ENCODE assay signal across 21 cellular contexts in the genomic region with DNA sequence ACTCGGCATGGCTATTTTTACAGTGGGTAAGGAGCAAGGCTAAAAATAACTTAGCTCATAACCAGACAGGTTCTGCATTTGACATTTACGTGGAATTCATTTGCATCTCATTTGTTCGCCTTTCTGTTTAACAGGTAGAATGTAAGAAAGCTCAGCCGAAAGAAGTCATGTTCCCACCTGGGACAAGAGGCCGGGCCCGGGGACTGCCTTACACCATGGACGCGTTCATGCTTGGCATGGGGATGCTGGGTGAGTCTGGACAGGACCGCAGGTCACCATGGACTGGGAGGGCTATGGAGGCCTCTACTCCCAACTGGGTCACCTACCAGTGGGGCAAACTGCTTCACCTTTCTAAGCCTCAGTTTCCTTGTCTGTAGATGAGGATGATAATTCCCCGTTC.
"Had no signal": no experiment of that assay in that cellular context is flagged by ENCODE, and none has a peak within 500 bp of the region (broad histone marks: within the 10 kb centered on the region; RNA-seq: fewer than 3 reads in every experiment).

No MANE protein-coding gene starts in this region.

- H3K27ac ChIP-seq: coronary artery, esophagus squamous epithelium, gastroesophageal sphincter, hepatocyte, parathyroid adenoma, psoas muscle, uterus had no signal

- H3K4me2 ChIP-seq: hepatocyte had no signal

- H3K27me3 ChIP-seq: dorsolateral prefrontal cortex, esophagus squamous epithelium, gastroesophageal sphincter, hepatocyte, uterus had no signal

- H3K9me3 ChIP-seq: esophagus squamous epithelium, gastroesophageal sphincter, psoas muscle, uterus had no signal

- ATAC-seq: gastroesophageal sphincter; left lobe of liver; natural killer cell treated with Interleukin-12 subunit alpha and Interleukin-12 subunit beta and Interleukin-15 and Interleukin-18, amount 100 ng/mL, for 72 hours; sciatic nerve had no signal

- H3K4me3 ChIP-seq: coronary artery, dorsolateral prefrontal cortex, esophagus squamous epithelium, gastroesophageal sphincter, hepatocyte, lung, psoas muscle, uterus had no signal

- H3K4me1 ChIP-seq: uterus had no signal

- H3K9ac ChIP-seq: parathyroid adenoma had no signal

- H2AFZ ChIP-seq: hepatocyte, parathyroid adenoma had no signal

- H3K79me2 ChIP-seq: hepatocyte had no signal

- DNase-seq: central memory CD4-positive, alpha-beta T cell; effector CD8-positive, alpha-beta T cell; esophagus squamous epithelium; foreskin fibroblast; kidney glomerular epithelial cell; mesenchymal stem cell; midbrain; retina; stimulated activated CD4-positive, alpha-beta T cell treated with anti-CD3 and anti-CD28 coated beads, Interleukin-2, amount 100 ng/mL, for 48 hours; stimulated activated naive CD4-positive, alpha-beta T cell treated with Interleukin-2 at 50 U/mL for 16 hours; uterus had no signal
